Comparison of ENCODE assay signal across 19 cellular contexts in the genomic region with DNA sequence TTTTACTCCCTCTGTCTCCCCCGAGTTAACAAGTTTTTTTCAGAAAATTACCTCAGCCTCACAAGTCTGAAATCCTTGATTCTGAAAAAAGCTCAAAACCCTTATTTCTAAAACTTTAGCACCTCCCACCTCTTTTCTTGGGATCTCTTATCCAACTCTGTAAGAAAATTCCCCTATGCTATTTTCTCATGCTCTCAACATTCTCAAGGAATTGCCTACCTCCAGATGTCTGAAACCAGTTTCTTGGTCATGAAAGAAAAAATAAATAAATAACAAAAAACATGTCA.
"Had no signal": no experiment of that assay in that cellular context is flagged by ENCODE, and none has a peak within 500 bp of the region (broad histone marks: within the 10 kb centered on the region; RNA-seq: fewer than 3 reads in every experiment).

No MANE protein-coding gene starts in this region.

- H3K27me3 ChIP-seq: gastrocnemius medialis, heart left ventricle, left lung, testis, upper lobe of left lung had no signal

- FAIRE-seq: bronchial epithelial cell, kidney, small intestine had no signal

- H3K27ac Mint-ChIP-seq: activated naive CD4-positive, alpha-beta T cell treated with anti-CD3 and anti-CD28 coated beads for 36 hours; activated naive CD8-positive, alpha-beta T cell treated with anti-CD3 and anti-CD28 coated beads, Interleukin-2, amount 50 U/mL, for 24 hours; activated T-helper 17 cell treated with anti-CD3 and anti-CD28 coated beads, Interleukin-2, amount 50 U/mL, for 72 hours; stimulated activated naive CD8-positive, alpha-beta T cell treated with anti-CD3 and anti-CD28 coated beads, Interleukin-15, Interleukin-2, amounts not matched to agents 100 ng/mL and 50 ng/mL, for 24 hours had no signal

- H3K4me3 ChIP-seq: gastrocnemius medialis, left lung, prostate gland, testis, upper lobe of left lung had no signal

- H3K27me3 Mint-ChIP-seq: activated T-helper 17 cell treated with anti-CD3 and anti-CD28 coated beads, Interleukin-2, amount 50 U/mL, for 72 hours; naive thymus-derived CD8-positive, alpha-beta T cell; stimulated activated naive CD8-positive, alpha-beta T cell treated with anti-CD3 and anti-CD28 coated beads, Interleukin-15, Interleukin-2, amounts not matched to agents 100 ng/mL and 50 ng/mL, for 24 hours had no signal

- H3K9me3 ChIP-seq: gastrocnemius medialis, heart left ventricle, left lung, prostate gland, testis, upper lobe of left lung had no signal

- ATAC-seq: activated naive CD8-positive, alpha-beta T cell treated with anti-CD3 and anti-CD28 coated beads, Interleukin-2, amount 50 U/mL, for 24 hours; activated T-helper 17 cell treated with anti-CD3 and anti-CD28 coated beads, Interleukin-2, amount 50 U/mL, for 72 hours; gastrocnemius medialis; left lung had no signal

- H3K4me1 ChIP-seq: gastrocnemius medialis, left lung, prostate gland, testis, upper lobe of left lung had no signal

- H3K36me3 Mint-ChIP-seq: naive thymus-derived CD8-positive, alpha-beta T cell had no signal

- H3K27ac ChIP-seq: gastrocnemius medialis, left lung, prostate gland, testis, upper lobe of left lung had no signal

- H3K36me3 ChIP-seq: gastrocnemius medialis, heart left ventricle, left lung, prostate gland, upper lobe of left lung had no signal

- H3K4me3 Mint-ChIP-seq: activated naive CD4-positive, alpha-beta T cell treated with anti-CD3 and anti-CD28 coated beads for 36 hours; activated naive CD8-positive, alpha-beta T cell treated with anti-CD3 and anti-CD28 coated beads, Interleukin-2, amount 50 U/mL, for 24 hours; activated T-helper 17 cell treated with anti-CD3 and anti-CD28 coated beads, Interleukin-2, amount 50 U/mL, for 72 hours; endodermal cell; stimulated activated naive CD8-positive, alpha-beta T cell treated with anti-CD3 and anti-CD28 coated beads, Interleukin-15, Interleukin-2, amounts not matched to agents 100 ng/mL and 50 ng/mL, for 24 hours had no signal

- H3K4me1 Mint-ChIP-seq: activated naive CD8-positive, alpha-beta T cell treated with anti-CD3 and anti-CD28 coated beads, Interleukin-2, amount 50 U/mL, for 24 hours; activated T-helper 17 cell treated with anti-CD3 and anti-CD28 coated beads, Interleukin-2, amount 50 U/mL, for 72 hours had no signal

- DNase-seq: activated naive CD4-positive, alpha-beta T cell treated with anti-CD3 and anti-CD28 coated beads for 36 hours; activated naive CD8-positive, alpha-beta T cell treated with anti-CD3 and anti-CD28 coated beads, Interleukin-2, amount 50 U/mL, for 24 hours; activated T-cell treated with anti-CD3 and anti-CD28 coated beads for 4 hours; aorta; gastrocnemius medialis; kidney; left lung; mammary epithelial cell; naive thymus-derived CD8-positive, alpha-beta T cell; small intestine; T-helper 9 cell; testis; upper lobe of left lung had no signal

- H3K9me3 Mint-ChIP-seq: activated naive CD4-positive, alpha-beta T cell treated with anti-CD3 and anti-CD28 coated beads for 36 hours; activated naive CD8-positive, alpha-beta T cell treated with anti-CD3 and anti-CD28 coated beads, Interleukin-2, amount 50 U/mL, for 24 hours; activated T-helper 17 cell treated with anti-CD3 and anti-CD28 coated beads, Interleukin-2, amount 50 U/mL, for 72 hours; endodermal cell; naive thymus-derived CD8-positive, alpha-beta T cell; stimulated activated naive CD8-positive, alpha-beta T cell treated with anti-CD3 and anti-CD28 coated beads, Interleukin-15, Interleukin-2, amounts not matched to agents 100 ng/mL and 50 ng/mL, for 24 hours had no signal
